In genomic region chr10:113000454-113000853, GRCh38 we compare ENCODE assay signal across 17 cellular contexts. TPM values are rescaled to one million over a fixed set of nuclear protein-coding genes. Genes with fewer than 3 reads are reported as not detected.
DNase-seq lines count a peak whose midpoint lies in the region; ATAC-seq and TF ChIP-seq lines count a peak whose summit lies in the region.
"Had no signal": no experiment of that assay in that cellular context is flagged by ENCODE, and none has a peak within 500 bp of the region (broad histone marks: within the 10 kb centered on the region; RNA-seq: fewer than 3 reads in every experiment).

No MANE protein-coding gene starts in this region.

- H3K4me3 Mint-ChIP-seq in chondrocyte (ENCODE audit: unreplicated experiment) (no peak overlapping the region), Calu3 (ENCODE audit: low read depth, unreplicated experiment) (no peak overlapping the region)
- H3K4me3 Mint-ChIP-seq: activated B cell treated with CpG ODN at 0.5 μM for 24 hours; CD8-positive, alpha-beta memory T cell; dendritic cell treated with granulocyte-macrophage colony-stimulating factor and Interleukin-4, amounts not matched to agents 40 ng/mL and 50 ng/mL, for 4 days; T-helper 1 cell treated with Interleukin-12 subunit alpha and Interleukin-12 subunit beta and Interleukin-4 antibody, amounts not matched to agents 30 μg/mL and 1 μg/mL, for 36 hours had no signal

- H3K4me1 ChIP-seq in HEK293 (ENCODE audit: control insufficient read depth, insufficient read depth, low read length), result peaks cover 9% of the 10 kb centered on the region
- peaks cover 0 to 17% (median 0%) of the 10 kb centered on the region in 4 donors for H3K4me1 ChIP-seq in right lobe of liver
- H3K4me1 ChIP-seq in gastrocnemius medialis, result peaks cover 22 to 26% of the 10 kb centered on the region in 2 donors

- H3K9me3 ChIP-seq in HEK293 (ENCODE audit: control insufficient read depth, insufficient read depth, low read depth, low read length), result no peaks in the 10 kb centered on the region
- H3K9me3 ChIP-seq in right lobe of liver, result no peaks in the 10 kb centered on the region
- H3K9me3 ChIP-seq in gastrocnemius medialis, result no peaks in the 10 kb centered on the region
- H3K9me3 ChIP-seq: mucosa of descending colon had no signal

- no peaks in the 10 kb centered on the region for H3K27me3 ChIP-seq in right lobe of liver
- no peaks in the 10 kb centered on the region for H3K27me3 ChIP-seq in gastrocnemius medialis

- H3K4me3 ChIP-seq in HEK293 (ENCODE audit: low read depth, low read length), result no peak overlapping the region
- no peak overlapping the region for H3K4me3 ChIP-seq in right lobe of liver
- no peak overlapping the region for H3K4me3 ChIP-seq in gastrocnemius medialis
- H3K4me3 ChIP-seq in lower leg skin (ENCODE audit: low read depth, poor library complexity, severe bottlenecking), result no peak overlapping the region
- H3K4me3 ChIP-seq: K562, mucosa of descending colon had no signal

- no CpG with 5 or more reads among the region's 6 CpGs for WGBS in right lobe of liver (ENCODE audit: insufficient coverage, low coverage, low lambda C conversion rate, missing lambda C conversion rate)
- WGBS in lower leg skin, 2 donors, result 57 to 74% methylated on average over 6 of the region's 6 CpGs

- TF ChIP-seq POLR2A in right lobe of liver (IDR thresholded peaks at IDR 0.05) (no peak), gastrocnemius medialis (IDR thresholded peaks at IDR 0.05) (no peak), lower leg skin (IDR thresholded peaks at IDR 0.05) (no peak)

- no peaks in the 10 kb centered on the region for H3K36me3 Mint-ChIP-seq in chondrocyte (ENCODE audit: low read depth)
- H3K36me3 Mint-ChIP-seq in Calu3 (ENCODE audit: insufficient read depth, unreplicated experiment), result peaks cover 15% of the 10 kb centered on the region
- H3K36me3 Mint-ChIP-seq: CD8-positive, alpha-beta memory T cell had no signal

- intact Hi-C loops in right lobe of liver (cut with DNase I), result no loop called here
- intact Hi-C loops in gastrocnemius medialis (cut with DNase I; ENCODE audit: low total_unique reads), result no loop called here
- intact Hi-C loops in lower leg skin (cut with DNase I; ENCODE audit: low total_unique reads), result no loop called here
- intact Hi-C loops in Calu3 (cut with micrococcal nuclease; ENCODE audit: unreplicated experiment), result no loop called here

- peak overlapping the region; percentile 96 for H3K27ac Mint-ChIP-seq in chondrocyte (ENCODE audit: unreplicated experiment)
- H3K27ac Mint-ChIP-seq in Calu3 (ENCODE audit: unreplicated experiment), result no peak overlapping the region
- H3K27ac Mint-ChIP-seq: activated B cell treated with CpG ODN at 0.5 μM for 24 hours; CD8-positive, alpha-beta memory T cell; dendritic cell treated with granulocyte-macrophage colony-stimulating factor and Interleukin-4, amounts not matched to agents 40 ng/mL and 50 ng/mL, for 4 days; T-helper 1 cell treated with Interleukin-12 subunit alpha and Interleukin-12 subunit beta and Interleukin-4 antibody, amounts not matched to agents 30 μg/mL and 1 μg/mL, for 36 hours had no signal

- no peaks in the 10 kb centered on the region; a peak in 1 of 3 replicates for H3K36me3 ChIP-seq in HEK293 (ENCODE audit: control insufficient read depth in 2 of 2, insufficient read depth in 1 of 2, low read length in 2 of 2)
- no peaks in the 10 kb centered on the region for H3K36me3 ChIP-seq in right lobe of liver
- H3K36me3 ChIP-seq in gastrocnemius medialis, result no peaks in the 10 kb centered on the region

- H3K27ac ChIP-seq in HEK293 (ENCODE audit: extremely low read depth, low read depth, low read length) (no peak overlapping the region), right lobe of liver (no peak overlapping the region), gastrocnemius medialis (peak overlapping the region in 3 of 4 donors; percentile 9 to 42 (median 41))
- H3K27ac ChIP-seq: parathyroid adenoma had no signal

- H3K4me1 Mint-ChIP-seq in chondrocyte (ENCODE audit: low read depth), result peaks cover 50% of the 10 kb centered on the region
- peaks cover 21% of the 10 kb centered on the region for H3K4me1 Mint-ChIP-seq in Calu3 (ENCODE audit: low read depth, unreplicated experiment)

- no peaks in the 10 kb centered on the region for H3K27me3 Mint-ChIP-seq in chondrocyte (ENCODE audit: low read depth)
- H3K27me3 Mint-ChIP-seq in Calu3 (ENCODE audit: unreplicated experiment), result no peaks in the 10 kb centered on the region

- H3K9me3 Mint-ChIP-seq in chondrocyte (ENCODE audit: low read depth), result no peaks in the 10 kb centered on the region
- no peaks in the 10 kb centered on the region for H3K9me3 Mint-ChIP-seq in Calu3 (ENCODE audit: low read depth, unreplicated experiment)
- H3K9me3 Mint-ChIP-seq: activated B cell treated with CpG ODN at 0.5 μM for 24 hours; dendritic cell treated with granulocyte-macrophage colony-stimulating factor and Interleukin-4, amounts not matched to agents 40 ng/mL and 50 ng/mL, for 4 days; T-helper 1 cell treated with Interleukin-12 subunit alpha and Interleukin-12 subunit beta and Interleukin-4 antibody, amounts not matched to agents 30 μg/mL and 1 μg/mL, for 36 hours had no signal

- POLR2A ChIA-PET in HEK293 (lab: Yijun Ruan, JAX), result no interaction called here

- no TSS peak for BruUV-seq in Calu3 (replicated peaks; lab: Mats Ljungman, UMichigan)

- no peak for DNase-seq in chondrocyte (ENCODE audit: low spot score)
- peak in 1 of 3 donors; percentile 60 for DNase-seq in right lobe of liver
- DNase-seq in gastrocnemius medialis, result no peak
- no peak for DNase-seq in lower leg skin (ENCODE audit: low spot score in 2 of 2)
- no peak for DNase-seq in stimulated activated naive CD8-positive, alpha-beta T cell treated with anti-CD3 and anti-CD28 coated beads, Interleukin-15, Interleukin-2, amounts not matched to agents 100 U/mL and 50 U/mL, for 24 hours
- no peak for DNase-seq in Calu3
- DNase-seq in NCI-H82 treated with DMSO at 0.1 percent for 48 hours (lab: John Stamatoyannopoulos, UW; ENCODE audit: unreplicated experiment), result no peak
- DNase-seq: activated B cell treated with CpG ODN at 0.5 μM for 24 hours; activated gamma-delta T cell; CD8-positive, alpha-beta memory T cell; mucosa of descending colon; stimulated activated naive CD4-positive, alpha-beta T cell had no signal

- CTCF ChIA-PET in HEK293 (lab: Yijun Ruan, JAX) (no interaction called here), Calu3 (lab: Charles Lee) (no interaction called here)

- in situ Hi-C loops in gastrocnemius medialis (cut with MboI; ENCODE audit: low sequenced_read_pairs in 4 of 4), result no loop called here

- ATAC-seq in right lobe of liver, result peak; percentile 56 to 88 (median 72)
- peak in 1 of 2 donors; percentile 7 for ATAC-seq in gastrocnemius medialis
- ATAC-seq in stimulated activated naive CD8-positive, alpha-beta T cell treated with anti-CD3 and anti-CD28 coated beads, Interleukin-15, Interleukin-2, amounts not matched to agents 100 U/mL and 50 U/mL, for 24 hours, result no peak
- ATAC-seq: K562 had no signal

- TF ChIP-seq CTCF in HEK293 (tag by site-specific recombination; IDR thresholded peaks at IDR 0.05), result no peak
- TF ChIP-seq CTCF in chondrocyte (IDR thresholded peaks at IDR 0.05), result no peak
- no peak for TF ChIP-seq CTCF in right lobe of liver (IDR thresholded peaks at IDR 0.05)
- no peak for TF ChIP-seq CTCF in gastrocnemius medialis (IDR thresholded peaks at IDR 0.05 in 4 of 5, conservative IDR thresholded peaks at IDR 0.05 in 1 of 5)
- TF ChIP-seq CTCF in lower leg skin (IDR thresholded peaks at IDR 0.05), result no peak
- TF ChIP-seq CTCF in Calu3 (IDR thresholded peaks at IDR 0.05; ENCODE audit: unreplicated experiment), result no peak

TF ChIP-seq in HEK293, 187 proteins besides CTCF, POLR2A, EP300 and RAD21:
- TF ChIP-seq REST (tag by site-specific recombination; IDR thresholded peaks at IDR 0.05), result peak; percentile 55; the same call in 1 of the 2 replicates
- TF ChIP-seq ATF2 (tag by site-specific recombination; IDR thresholded peaks at IDR 0.05; ENCODE audit: low read depth), result no peak

RNA-seq across cellular contexts. Expression of gene TCF7L2, which starts 50.4 kb away (rescaled TPM):
- total RNA-seq in chondrocyte, result 30.9 to 42.3 TPM (median 34.4 TPM) in 3 replicates
- 10 to 100 TPM in 5 of 6 experiments, 1 to 10 TPM in 1; 9.4 to 33.2 (median 16.7) TPM for total RNA-seq in right lobe of liver
- 1 to 10 TPM; 4.6 to 5.1 (median 5.0) TPM for total RNA-seq in gastrocnemius medialis
- 10 to 100 TPM in 3 of 4 donors, 1 to 10 TPM in 1; 5.6 to 23.1 (median 16.2) TPM for total RNA-seq in lower leg skin
- total RNA-seq in Calu3 (2022), result 36.6 and 43.0 TPM in 2 replicates

Comparison
In these comparisons a context has a peak if more than half of its experiments do, and no peak if none do; other contexts are left out.
1. H3K27ac ChIP-seq: peak in gastrocnemius medialis (3 of 4); none in HEK293 (single experiment) and right lobe of liver (0 of 3).